22 cellular contexts compared by ENCODE assay signal in genomic region chr15:31389576-31389975, GRCh38.
A peak's percentile ranks its signal among the peaks of the same experiment; 100 is the strongest.
DNase-seq lines count a peak whose midpoint lies in the region; ATAC-seq, FAIRE-seq and TF ChIP-seq lines count a peak whose summit lies in the region.
"Had no signal": no experiment of that assay in that cellular context is flagged by ENCODE, and none has a peak within 500 bp of the region (broad histone marks: within the 10 kb centered on the region; RNA-seq: fewer than 3 reads in every experiment).

No MANE protein-coding gene starts in this region.

- TF ChIP-seq RAD21 in H1 (IDR thresholded peaks at IDR 0.05 in 1 of 2, conservative IDR thresholded peaks at IDR 0.05 in 1 of 2; ENCODE audit: low read depth in 2 of 2, low read length in 2 of 2) = no peak

- H3K27ac Mint-ChIP-seq in activated CD4-positive, alpha-beta memory T cell treated with anti-CD3 and anti-CD28 coated beads, Interleukin-2, amount 10 ng/mL, durations not matched to agents 7 days and 5 days = peak overlapping the region; percentile 27

- no peak overlapping the region for H3K14ac ChIP-seq in H1 (ENCODE audit: insufficient read length)

- no peak overlapping the region for H3K56ac ChIP-seq in H1 (replicated peaks; ENCODE audit: insufficient read length, low read depth, low read length)

- no peak overlapping the region for H3K23ac ChIP-seq in H1 (ENCODE audit: insufficient read length)

- no peak overlapping the region for H2BK20ac ChIP-seq in H1 (ENCODE audit: low read length)

- TF ChIP-seq CTCF in H1 (IDR thresholded peaks at IDR 0.05; ENCODE audit: control extremely low read depth in 1 of 3, insufficient read depth in 1 of 3, low read depth in 1 of 3, low read length in 3 of 3) = no peak

- CTCF ChIA-PET in activated CD4-positive, alpha-beta memory T cell treated with anti-CD3 and anti-CD28 coated beads, Interleukin-2, amount 10 ng/mL, durations not matched to agents 7 days and 5 days (lab: Charles Lee) = interaction anchor here (0.6 to 2.0 kb wide), 6 partner anchors 8 to 94 kb away, joined by 3 to 9 read pairs (median 4); no protein-coding TSS in a partner anchor
- CTCF ChIA-PET in H1 (lab: Charles Lee; ENCODE audit: partially characterized antibody) = interaction anchor here (0.8 to 2.0 kb wide), 5 partner anchors 8 to 27 kb away, joined by 3 to 5 read pairs (median 3); no protein-coding TSS in a partner anchor

- no peak for ATAC-seq in activated T-cell treated with anti-CD3 and anti-CD28 coated beads, Interleukin-2, amount 50 U/mL, for 4 hours
- ATAC-seq: pancreas had no signal

- peaks cover 62% of the 10 kb centered on the region for H3K4me1 Mint-ChIP-seq in activated T-cell treated with anti-CD3 and anti-CD28 coated beads, Interleukin-2, amount 50 U/mL, for 4 hours (ENCODE audit: low read depth)
- peaks cover 65% of the 10 kb centered on the region for H3K4me1 Mint-ChIP-seq in activated CD4-positive, alpha-beta memory T cell treated with anti-CD3 and anti-CD28 coated beads, Interleukin-2, amount 10 ng/mL, durations not matched to agents 7 days and 5 days

- H3K4me3 ChIP-seq in H1 (ENCODE audit: extremely low read depth in 1 of 4, insufficient read depth in 2 of 4, low read depth in 3 of 4, low read length in 4 of 4) = no peak overlapping the region
- H3K4me3 ChIP-seq: HAP-1, hepatocyte, pancreas had no signal

- POLR2A ChIA-PET in activated CD4-positive, alpha-beta memory T cell treated with anti-CD3 and anti-CD28 coated beads, Interleukin-2, amount 10 ng/mL, durations not matched to agents 7 days and 5 days (lab: Charles Lee) = interaction anchor here (0.9 to 4.2 kb wide), 5 partner anchors 22 to 46 kb away, joined by 3 to 23 read pairs (median 4); no protein-coding TSS in a partner anchor
- POLR2A ChIA-PET in H1 (lab: Charles Lee; ENCODE audit: partially characterized antibody) = interaction anchor here (1.3 to 1.6 kb wide), 2 partner anchors 27 to 61 kb away, joined by 3 read pairs; no protein-coding TSS in a partner anchor

- no peak overlapping the region for H3K4ac ChIP-seq in H1 (replicated peaks; ENCODE audit: insufficient read length, low read depth, low read length)

- no peak overlapping the region for H3K27ac ChIP-seq in H1 (ENCODE audit: low read depth, low read length)
- H3K27ac ChIP-seq: C4-2B, hepatocyte, pancreas had no signal

- H2BK5ac ChIP-seq in H1 (ENCODE audit: low read depth, low read length) = no peak overlapping the region

- H2AK5ac ChIP-seq in H1 (ENCODE audit: low read depth, low read length) = peak overlapping the region; percentile 72; the same call in 1 of the 2 replicates

- H3K36me3 ChIP-seq in H1 (ENCODE audit: control insufficient read depth in 2 of 4, insufficient read depth in 4 of 4, low read length in 3 of 4) = no peaks in the 10 kb centered on the region
- H3K36me3 ChIP-seq: HAP-1, pancreas had no signal

- H3K4me3 Mint-ChIP-seq in activated T-cell treated with anti-CD3 and anti-CD28 coated beads, Interleukin-2, amount 50 U/mL, for 4 hours = peak overlapping the region; percentile 32
- H3K4me3 Mint-ChIP-seq in activated CD4-positive, alpha-beta memory T cell treated with anti-CD3 and anti-CD28 coated beads, Interleukin-2, amount 10 ng/mL, durations not matched to agents 7 days and 5 days = peak overlapping the region; percentile 44

- no peak overlapping the region for H4K8ac ChIP-seq in H1 (ENCODE audit: extremely low read depth, insufficient read depth, low read length)

- 0 out of 2 replicates have a peak overlapping the region, but pooled peaks have one; percentile 61 for H2BK15ac ChIP-seq in H1 (ENCODE audit: low read length)

- H2BK12ac ChIP-seq in H1 (ENCODE audit: low read depth, low read length) = no peak overlapping the region

- no peaks in the 10 kb centered on the region for H3K79me1 ChIP-seq in H1 (ENCODE audit: low read depth, low read length)

- H2BK120ac ChIP-seq in H1 (replicated peaks; ENCODE audit: low read depth, low read length) = no peak overlapping the region

- H4K5ac ChIP-seq in H1 (ENCODE audit: insufficient read length, low read depth, low read length) = no peak overlapping the region

- no peak overlapping the region for H3K4me2 ChIP-seq in H1 (ENCODE audit: insufficient read depth in 1 of 2, low read depth in 2 of 2, low read length in 2 of 2)
- H3K4me2 ChIP-seq: hepatocyte had no signal

- H2AFZ ChIP-seq in H1 (ENCODE audit: low read length) = no peak overlapping the region
- H2AFZ ChIP-seq: hepatocyte had no signal

- H4K20me1 ChIP-seq in H1 (replicated peaks in 1 of 2; ENCODE audit: control insufficient read depth in 1 of 2, insufficient read depth in 2 of 2, low read length in 2 of 2) = no peaks in the 10 kb centered on the region

- H3K23me2 ChIP-seq in H1 (ENCODE audit: low read depth, low read length) = peaks cover 11% of the 10 kb centered on the region

- WGBS in H1 (ENCODE audit: extremely low coverage in 1 of 2, insufficient coverage in 1 of 2, insufficient read length in 1 of 2, insufficient replicate concordance in 2 of 2, low coverage in 1 of 2, low lambda C conversion rate in 2 of 2, missing lambda C conversion rate in 1 of 2), 2 experiments = 76% methylated on average over 4 of the region's 4 CpGs; no CpG with 5 or more reads in 1 of the 2 experiments

- no peak overlapping the region for H3K9ac ChIP-seq in H1 (replicated peaks in 1 of 4; ENCODE audit: extremely low read depth in 1 of 4, low read depth in 3 of 4, low read length in 3 of 4)

- H3K79me2 ChIP-seq in H1 (ENCODE audit: control insufficient read depth in 1 of 2, insufficient read depth in 2 of 2, low read length in 2 of 2) = no peaks in the 10 kb centered on the region
- H3K79me2 ChIP-seq: hepatocyte had no signal

- no peak for DNase-seq in activated T-cell treated with anti-CD3 and anti-CD28 coated beads, Interleukin-2, amount 50 U/mL, for 4 hours
- DNase-seq in activated T-cell treated with anti-CD3 and anti-CD28 coated beads for 4 hours = no peak
- no peak for DNase-seq in activated CD4-positive, alpha-beta memory T cell treated with anti-CD3 and anti-CD28 coated beads, Interleukin-2, amount 10 ng/mL, durations not matched to agents 7 days and 5 days
- peak in 1 of 2 experiments; percentile 26 for DNase-seq in H1 (ENCODE audit: low read depth in 1 of 2, low spot score in 2 of 2)
- peak; percentile 27 for DNase-seq in stimulated activated CD8-positive, alpha-beta memory T cell treated with anti-CD3 and anti-CD28 coated beads, Interleukin-4, amount 100 ng/mL, for 48 hours
- DNase-seq in LoVo (ENCODE audit: low spot score) = no peak
- DNase-seq in DMS 273 (lab: John Stamatoyannopoulos, UW; ENCODE audit: unreplicated experiment) = no peak
- DNase-seq in NCI-H2029 (lab: John Stamatoyannopoulos, UW) = no peak
- DNase-seq: ACHN; activated CD4-positive, alpha-beta T cell treated with anti-CD3 and anti-CD28 coated beads, Interleukin-2, amount 50 U/mL, for 1 hour; activated gamma-delta T cell treated with Interleukin-2 at 50 U/mL for 16 hours; DMS53; Karpas-422; NCI-H1105; NCI-H2107; NCI-H524 had no signal

- peaks cover 0 to 5% (median 4%) of the 10 kb centered on the region in 4 experiments; a peak in 5 of 7 replicates for H3K4me1 ChIP-seq in H1 (replicated peaks in 1 of 4; ENCODE audit: control insufficient read depth in 3 of 4, insufficient read depth in 4 of 4, low read length in 3 of 4)
- H3K4me1 ChIP-seq: HAP-1 had no signal

- peaks cover 7 to 23% (median 21%) of the 10 kb centered on the region in 4 experiments; a peak in 6 of 7 replicates for H3K27me3 ChIP-seq in H1 (replicated peaks in 1 of 4; ENCODE audit: control insufficient read depth in 3 of 4, extremely low read depth in 1 of 4, insufficient read depth in 3 of 4, low read length in 3 of 4)
- H3K27me3 ChIP-seq: pancreas had no signal

- FAIRE-seq in H1 (lab: Jason Lieb, UNC) = no peak
- FAIRE-seq: islet of Langerhans, pancreas, urothelium cell line had no signal

- H4K91ac ChIP-seq in H1 (replicated peaks; ENCODE audit: insufficient read length, low read length) = no peak overlapping the region

- no peak overlapping the region for H3K18ac ChIP-seq in H1 (ENCODE audit: extremely low read depth, low read length)

- no peak for TF ChIP-seq POLR2A in H1 (IDR thresholded peaks at IDR 0.05; ENCODE audit: control extremely low read depth in 1 of 2, low read depth in 2 of 2, low read length in 2 of 2)

- no peak for TF ChIP-seq EP300 in H1 (IDR thresholded peaks at IDR 0.05; ENCODE audit: borderline replicate concordance in 1 of 2, low read depth in 2 of 2, low read length in 2 of 2)

- H3K27me3 Mint-ChIP-seq in activated T-cell treated with anti-CD3 and anti-CD28 coated beads, Interleukin-2, amount 50 U/mL, for 4 hours (ENCODE audit: low read depth) = no peaks in the 10 kb centered on the region
- H3K27me3 Mint-ChIP-seq in activated CD4-positive, alpha-beta memory T cell treated with anti-CD3 and anti-CD28 coated beads, Interleukin-2, amount 10 ng/mL, durations not matched to agents 7 days and 5 days = no peaks in the 10 kb centered on the region

- H3K36me3 Mint-ChIP-seq in activated T-cell treated with anti-CD3 and anti-CD28 coated beads, Interleukin-2, amount 50 U/mL, for 4 hours (ENCODE audit: insufficient read depth) = no peaks in the 10 kb centered on the region
- peaks cover 29% of the 10 kb centered on the region for H3K36me3 Mint-ChIP-seq in activated CD4-positive, alpha-beta memory T cell treated with anti-CD3 and anti-CD28 coated beads, Interleukin-2, amount 10 ng/mL, durations not matched to agents 7 days and 5 days (ENCODE audit: low read depth)

- no peaks in the 10 kb centered on the region for H3K9me3 Mint-ChIP-seq in activated T-cell treated with anti-CD3 and anti-CD28 coated beads, Interleukin-2, amount 50 U/mL, for 4 hours
- H3K9me3 Mint-ChIP-seq in activated CD4-positive, alpha-beta memory T cell treated with anti-CD3 and anti-CD28 coated beads, Interleukin-2, amount 10 ng/mL, durations not matched to agents 7 days and 5 days = peaks cover 5% of the 10 kb centered on the region

- no peaks in the 10 kb centered on the region for H3K9me3 ChIP-seq in H1 (ENCODE audit: insufficient read depth in 2 of 2, low read depth in 1 of 2, low read length in 1 of 2)
- H3K9me3 ChIP-seq: HAP-1, pancreas had no signal

TF ChIP-seq in H1, 55 proteins besides CTCF, POLR2A, EP300 and RAD21 (continues in another document):
- no peak for TF ChIP-seq JUN (IDR thresholded peaks at IDR 0.05; ENCODE audit: low read depth, low read length)
- TF ChIP-seq HDAC6 (IDR thresholded peaks at IDR 0.05; ENCODE audit: low read depth, low read length) = no peak
- no peak for TF ChIP-seq SRF (IDR thresholded peaks at IDR 0.05; ENCODE audit: low read depth, low read length)
- TF ChIP-seq ASH2L (IDR thresholded peaks at IDR 0.05; ENCODE audit: low read length) = no peak
- TF ChIP-seq NRF1 (IDR thresholded peaks at IDR 0.05; ENCODE audit: low read depth, low read length) = no peak
- TF ChIP-seq GTF2F1 (IDR thresholded peaks at IDR 0.05; ENCODE audit: borderline replicate concordance, low read depth, low read length) = no peak
- TF ChIP-seq CHD2 (IDR thresholded peaks at IDR 0.05; ENCODE audit: low read length) = no peak
- TF ChIP-seq CHD1 (IDR thresholded peaks at IDR 0.05; ENCODE audit: low read depth, low read length) = no peak
- TF ChIP-seq HDAC2 (IDR thresholded peaks at IDR 0.05; ENCODE audit: borderline replicate concordance in 1 of 2, low read depth in 2 of 2, low read length in 2 of 2) = no peak
- no peak for TF ChIP-seq BACH1 (IDR thresholded peaks at IDR 0.05; ENCODE audit: low read length)
- no peak for TF ChIP-seq KDM1A (IDR thresholded peaks at IDR 0.05; ENCODE audit: borderline replicate concordance, low read length)
